38 cellular contexts compared by ENCODE assay signal in genomic region chr12:52427083-52427482, GRCh38. TPM values are rescaled to one million over a fixed set of nuclear protein-coding genes. Genes with fewer than 3 reads are reported as not detected.
"Had no signal": no experiment of that assay in that cellular context is flagged by ENCODE, and none has a peak within 500 bp of the region (broad histone marks: within the 10 kb centered on the region; RNA-seq: fewer than 3 reads in every experiment).

No MANE protein-coding gene starts in this region.

- H3K36me3 ChIP-seq: MG63 had no signal

- H3K4me2 ChIP-seq: PC-9 had no signal

- DNase-seq: activated B cell treated with CpG ODN at 0.5 μM for 24 hours; activated CD4-positive, alpha-beta T cell treated with anti-CD3 and anti-CD28 coated beads for 48 hours; activated CD4-positive, alpha-beta T cell treated with anti-CD3 and anti-CD28 coated beads, Interleukin-2, amount 50 U/mL, for 4 hours; activated CD4-positive, CD25-positive, alpha-beta regulatory T cell treated with anti-CD3 and anti-CD28 coated beads, Interleukin-2, amount 50 U/mL, for 72 hours; activated CD8-positive, alpha-beta T cell treated with anti-CD3 and anti-CD28 coated beads for 36 hours; activated effector memory CD4-positive, alpha-beta T cell treated with anti-CD3 and anti-CD28 coated beads, Interleukin-2, amount 50 U/mL, for 16 hours; activated naive CD4-positive, alpha-beta T cell; activated naive CD4-positive, alpha-beta T cell treated with anti-CD3 and anti-CD28 coated beads, Interleukin-2, amount 50 U/mL, for 16 hours; activated naive CD8-positive, alpha-beta T cell treated with anti-CD3 and anti-CD28 coated beads for 36 hours; activated T-cell treated with anti-CD3 and anti-CD28 coated beads, Interleukin-2, amount 50 U/mL, for 1 hour; activated T-cell treated with anti-CD3 and anti-CD28 coated beads, Interleukin-2, amount 50 U/mL, for 72 hours; amniotic stem cell; aorta; central memory CD4-positive, alpha-beta T cell; Karpas-422; KBM-7; MG63; NCI-H1048; NCI-H1105 treated with DMSO at 0.1 percent for 48 hours; NCI-H1436 treated with DMSO at 0.1 percent for 48 hours; NCI-H1694 treated with DMSO at 0.1 percent for 48 hours; NCI-H2029; NCI-H510A; NCI-H526; NCI-H748 treated with DMSO at 0.1 percent for 48 hours; NK-92 treated with Interleukin-12 subunit alpha and Interleukin-12 subunit beta, amount 100 ng/mL, for 24 hours; PC-9; Right ventricle myocardium superior; SW 1271; T-helper 1 cell; T-helper 2 cell; T-helper 9 cell had no signal

- H3K36me3 Mint-ChIP-seq: activated naive CD8-positive, alpha-beta T cell treated with anti-CD3 and anti-CD28 coated beads for 36 hours had no signal

- H3K4me1 Mint-ChIP-seq: activated B cell treated with CpG ODN at 0.5 μM for 24 hours; activated naive CD8-positive, alpha-beta T cell treated with anti-CD3 and anti-CD28 coated beads for 36 hours; activated T-helper 17 cell treated with anti-CD3 and anti-CD28 coated beads, Interleukin-2, amount 50 U/mL, for 72 hours; IgD-negative memory B cell had no signal

- H3K9me3 Mint-ChIP-seq: activated B cell treated with CpG ODN at 0.5 μM for 24 hours; activated CD8-positive, alpha-beta T cell treated with anti-CD3 and anti-CD28 coated beads for 36 hours; activated naive CD8-positive, alpha-beta T cell treated with anti-CD3 and anti-CD28 coated beads for 36 hours; activated T-cell treated with anti-CD3 and anti-CD28 coated beads, Interleukin-2, amount 50 U/mL, for 72 hours; activated T-helper 17 cell treated with anti-CD3 and anti-CD28 coated beads, Interleukin-2, amount 50 U/mL, for 72 hours; IgD-negative memory B cell had no signal

- H3K27ac Mint-ChIP-seq: activated B cell treated with CpG ODN at 0.5 μM for 24 hours; activated CD8-positive, alpha-beta T cell treated with anti-CD3 and anti-CD28 coated beads for 36 hours; activated naive CD8-positive, alpha-beta T cell treated with anti-CD3 and anti-CD28 coated beads for 36 hours; activated T-cell treated with anti-CD3 and anti-CD28 coated beads, Interleukin-2, amount 50 U/mL, for 72 hours; activated T-helper 17 cell treated with anti-CD3 and anti-CD28 coated beads, Interleukin-2, amount 50 U/mL, for 72 hours; IgD-negative memory B cell had no signal

- H3K9me3 ChIP-seq: MG63 had no signal

- H3K27ac ChIP-seq: PC-9, RWPE1, VCaP had no signal

- H3K4me3 ChIP-seq: MG63, PC-9 had no signal

- FAIRE-seq: RCC 7860 had no signal

- ATAC-seq: activated CD8-positive, alpha-beta T cell treated with anti-CD3 and anti-CD28 coated beads for 36 hours; activated T-cell treated with anti-CD3 and anti-CD28 coated beads, Interleukin-2, amount 50 U/mL, for 72 hours; activated T-helper 17 cell treated with anti-CD3 and anti-CD28 coated beads, Interleukin-2, amount 50 U/mL, for 72 hours had no signal

- H2AFZ ChIP-seq: PC-9 had no signal

- H3K4me3 Mint-ChIP-seq: activated B cell treated with CpG ODN at 0.5 μM for 24 hours; activated CD8-positive, alpha-beta T cell treated with anti-CD3 and anti-CD28 coated beads for 36 hours; activated naive CD8-positive, alpha-beta T cell treated with anti-CD3 and anti-CD28 coated beads for 36 hours; activated T-cell treated with anti-CD3 and anti-CD28 coated beads, Interleukin-2, amount 50 U/mL, for 72 hours; activated T-helper 17 cell treated with anti-CD3 and anti-CD28 coated beads, Interleukin-2, amount 50 U/mL, for 72 hours; IgD-negative memory B cell had no signal

RNA-seq across cellular contexts. Expression of gene KRT75, which starts 7.1 kb away (rescaled TPM):
- total RNA-seq: activated B cell treated with CpG ODN at 0.5 μM for 24 hours; activated CD8-positive, alpha-beta memory T cell treated with anti-CD3 and anti-CD28 coated beads for 36 hours; activated CD8-positive, alpha-beta T cell treated with anti-CD3 and anti-CD28 coated beads for 36 hours; activated naive CD8-positive, alpha-beta T cell treated with anti-CD3 and anti-CD28 coated beads for 36 hours; activated T-cell treated with anti-CD3 and anti-CD28 coated beads, Interleukin-2, amount 50 U/mL, for 72 hours; activated T-helper 17 cell treated with anti-CD3 and anti-CD28 coated beads, Interleukin-2, amount 50 U/mL, for 72 hours; aorta; PC-9; Right ventricle myocardium superior had no signal
- polyA plus RNA-seq: aorta, IgD-negative memory B cell had no signal

RNA-seq across cellular contexts. Expression of gene KRT82, which starts 20.9 kb away (rescaled TPM):
- total RNA-seq: activated B cell treated with CpG ODN at 0.5 μM for 24 hours; activated CD8-positive, alpha-beta memory T cell treated with anti-CD3 and anti-CD28 coated beads for 36 hours; activated CD8-positive, alpha-beta T cell treated with anti-CD3 and anti-CD28 coated beads for 36 hours; activated naive CD8-positive, alpha-beta T cell treated with anti-CD3 and anti-CD28 coated beads for 36 hours; activated T-cell treated with anti-CD3 and anti-CD28 coated beads, Interleukin-2, amount 50 U/mL, for 72 hours; activated T-helper 17 cell treated with anti-CD3 and anti-CD28 coated beads, Interleukin-2, amount 50 U/mL, for 72 hours; aorta; PC-9; Right ventricle myocardium superior had no signal
- polyA plus RNA-seq: aorta, IgD-negative memory B cell had no signal

RNA-seq across cellular contexts. Expression of gene KRT6B, which starts 24.9 kb away (rescaled TPM):
- total RNA-seq: activated B cell treated with CpG ODN at 0.5 μM for 24 hours; activated CD8-positive, alpha-beta memory T cell treated with anti-CD3 and anti-CD28 coated beads for 36 hours; activated CD8-positive, alpha-beta T cell treated with anti-CD3 and anti-CD28 coated beads for 36 hours; activated naive CD8-positive, alpha-beta T cell treated with anti-CD3 and anti-CD28 coated beads for 36 hours; activated T-cell treated with anti-CD3 and anti-CD28 coated beads, Interleukin-2, amount 50 U/mL, for 72 hours; activated T-helper 17 cell treated with anti-CD3 and anti-CD28 coated beads, Interleukin-2, amount 50 U/mL, for 72 hours; aorta; Right ventricle myocardium superior had no signal
- polyA plus RNA-seq: IgD-negative memory B cell had no signal

RNA-seq across cellular contexts. Expression of gene KRT84, which starts 41.6 kb away (rescaled TPM):
- total RNA-seq: activated B cell treated with CpG ODN at 0.5 μM for 24 hours; activated CD8-positive, alpha-beta memory T cell treated with anti-CD3 and anti-CD28 coated beads for 36 hours; activated CD8-positive, alpha-beta T cell treated with anti-CD3 and anti-CD28 coated beads for 36 hours; activated naive CD8-positive, alpha-beta T cell treated with anti-CD3 and anti-CD28 coated beads for 36 hours; activated T-cell treated with anti-CD3 and anti-CD28 coated beads, Interleukin-2, amount 50 U/mL, for 72 hours; activated T-helper 17 cell treated with anti-CD3 and anti-CD28 coated beads, Interleukin-2, amount 50 U/mL, for 72 hours; aorta; PC-9; Right ventricle myocardium superior had no signal
- polyA plus RNA-seq: aorta, IgD-negative memory B cell had no signal

RNA-seq across cellular contexts. Expression of gene KRT6C, which starts 46.5 kb away (rescaled TPM):
- total RNA-seq: activated B cell treated with CpG ODN at 0.5 μM for 24 hours; activated CD8-positive, alpha-beta memory T cell treated with anti-CD3 and anti-CD28 coated beads for 36 hours; activated CD8-positive, alpha-beta T cell treated with anti-CD3 and anti-CD28 coated beads for 36 hours; activated naive CD8-positive, alpha-beta T cell treated with anti-CD3 and anti-CD28 coated beads for 36 hours; activated T-cell treated with anti-CD3 and anti-CD28 coated beads, Interleukin-2, amount 50 U/mL, for 72 hours; activated T-helper 17 cell treated with anti-CD3 and anti-CD28 coated beads, Interleukin-2, amount 50 U/mL, for 72 hours; aorta; PC-9; Right ventricle myocardium superior had no signal
- polyA plus RNA-seq: IgD-negative memory B cell had no signal
